In genomic region chr19:12782174-12782423, GRCh38 we compare ENCODE assay signal across 8 cellular contexts. TPM values are rescaled to one million over a fixed set of nuclear protein-coding genes. Genes with fewer than 3 reads are reported as not detected.
A peak's percentile ranks its signal among the peaks of the same experiment; 100 is the strongest.
DNase-seq lines count a peak whose midpoint lies in the region; ATAC-seq and TF ChIP-seq lines count a peak whose summit lies in the region.

No MANE protein-coding gene starts in this region.

- H4K12ac ChIP-seq in trophoblast cell (ENCODE audit: low read depth, low read length), result peak overlapping the region; percentile 25

- H4K8ac ChIP-seq in trophoblast cell (ENCODE audit: low read depth, low read length), result peak overlapping the region; percentile 91

- H2AK5ac ChIP-seq in trophoblast cell (ENCODE audit: low read length), result peak overlapping the region; percentile 44

- H3K18ac ChIP-seq in trophoblast cell (ENCODE audit: low read length), result peak overlapping the region; percentile 93

- H3K27ac ChIP-seq in OCI-LY1 (ENCODE audit: low read depth, low read length, poor library complexity, severe bottlenecking), result peak overlapping the region; percentile 47
- peak overlapping the region; percentile 100 for H3K27ac ChIP-seq in epithelial cell of prostate
- H3K27ac ChIP-seq in trophoblast cell (ENCODE audit: low read depth, low read length), result peak overlapping the region; percentile 96

- H3K4me3 ChIP-seq in GM12864 (ENCODE audit: low read depth, low read length) (peak overlapping the region; percentile 54), OCI-LY1 (ENCODE audit: low read depth, low read length, poor library complexity, severe bottlenecking) (peak overlapping the region; percentile 54), trophoblast cell (ENCODE audit: low read depth, low read length) (peak overlapping the region; percentile 70)

- peaks cover 62% of the 10 kb centered on the region for H3K79me1 ChIP-seq in trophoblast cell (ENCODE audit: low read length)

- H3K14ac ChIP-seq in trophoblast cell (ENCODE audit: low read length), result peak overlapping the region; percentile 91

- H3K79me2 ChIP-seq in OCI-LY1 (ENCODE audit: insufficient read depth, low read length) (no peaks in the 10 kb centered on the region), trophoblast cell (ENCODE audit: control insufficient read depth, insufficient read depth, low read length, poor library complexity) (peaks cover 13% of the 10 kb centered on the region)

- peak overlapping the region; percentile 100 for H4K91ac ChIP-seq in trophoblast cell (ENCODE audit: low read depth, low read length)

- peaks cover 73% of the 10 kb centered on the region for H3K4me1 ChIP-seq in OCI-LY1 (ENCODE audit: insufficient read depth, low read length, severe bottlenecking)
- peaks cover 50 to 59% of the 10 kb centered on the region in 2 experiments for H3K4me1 ChIP-seq in trophoblast cell (ENCODE audit: control insufficient read depth in 1 of 2, insufficient read depth in 2 of 2, low read length in 2 of 2)

- H3K23ac ChIP-seq in trophoblast cell (ENCODE audit: low read length), result no peak overlapping the region

- no peaks in the 10 kb centered on the region for H3K9me2 ChIP-seq in OCI-LY1 (ENCODE audit: low read depth, low read length)

- ATAC-seq in GM19023 (IDR thresholded peaks at IDR 0.05; ENCODE audit: unreplicated experiment), result no peak
- ATAC-seq in HG02885 (IDR thresholded peaks at IDR 0.05; ENCODE audit: poor library complexity, unreplicated experiment), result no peak
- no peak for ATAC-seq in GM19397 (IDR thresholded peaks at IDR 0.05; ENCODE audit: unreplicated experiment)

- H3F3A ChIP-seq in OCI-LY1 (ENCODE audit: insufficient read depth, low read length), result no peaks in the 10 kb centered on the region

- no peaks in the 10 kb centered on the region for H3K9me3 ChIP-seq in OCI-LY1 (ENCODE audit: low read length)
- H3K9me3 ChIP-seq in trophoblast cell (ENCODE audit: insufficient read depth, low read depth, low read length), result no peaks in the 10 kb centered on the region

- H2AFZ ChIP-seq in OCI-LY1 (ENCODE audit: low read length) (no peak overlapping the region), trophoblast cell (ENCODE audit: insufficient read depth, low read length, poor library complexity) (peak overlapping the region; percentile 64)

- H3K27me3 ChIP-seq in OCI-LY1 (ENCODE audit: insufficient read depth, low read length) (no peaks in the 10 kb centered on the region), trophoblast cell (ENCODE audit: insufficient read depth, low read length) (no peaks in the 10 kb centered on the region)

- H3K9ac ChIP-seq in OCI-LY1 (ENCODE audit: low read length) (peak overlapping the region; percentile 44; the same call in 1 of the 2 replicates), trophoblast cell (ENCODE audit: low read length) (no peak overlapping the region)

- no peaks in the 10 kb centered on the region for H4K20me1 ChIP-seq in OCI-LY1 (ENCODE audit: insufficient read depth, low read length)

- H2BK5ac ChIP-seq in trophoblast cell (ENCODE audit: low read depth, low read length, poor library complexity), result peak overlapping the region; percentile 90

- TF ChIP-seq CTCF in GM12864 (IDR thresholded peaks at IDR 0.05; ENCODE audit: low read depth, low read length, missing control alignments) (no peak), OCI-LY1 (IDR thresholded peaks at IDR 0.05; ENCODE audit: low read length) (no peak)

- peak overlapping the region; percentile 98 for H2BK120ac ChIP-seq in trophoblast cell (ENCODE audit: insufficient read depth, low read length, poor library complexity)

- no peak for DNase-seq in GM12864 (ENCODE audit: low read depth)
- DNase-seq in epithelial cell of prostate (ENCODE audit: low read depth, low spot score), result no peak
- DNase-seq in trophoblast cell, result no peak
- no peak for DNase-seq in HPDE6-E6E7 (ENCODE audit: extremely low spot score)

- H3K36me3 ChIP-seq in OCI-LY1 (ENCODE audit: insufficient read depth, low read length), result no peaks in the 10 kb centered on the region
- H3K36me3 ChIP-seq in trophoblast cell (ENCODE audit: control insufficient read depth in 1 of 2, insufficient read depth in 2 of 2, low read length in 2 of 2), result no peaks in the 10 kb centered on the region

- WGBS in trophoblast cell (ENCODE audit: extremely low coverage, insufficient coverage, insufficient read length), result no CpG with 5 or more reads among the region's 12 CpGs

- H3K4ac ChIP-seq in trophoblast cell (ENCODE audit: low read depth, low read length), result peak overlapping the region; percentile 56

- H3K4me2 ChIP-seq in OCI-LY1 (ENCODE audit: low read length), result peak overlapping the region; percentile 71
- H3K4me2 ChIP-seq in trophoblast cell (ENCODE audit: low read length), result peak overlapping the region; percentile 75

- peak overlapping the region; percentile 92 for H2BK12ac ChIP-seq in trophoblast cell (ENCODE audit: low read length)

RNA-seq across cellular contexts. Expression of gene HOOK2, which starts 6.7 kb away (rescaled TPM):
- polyA plus RNA-seq in trophoblast cell (2013), result 28.7 and 30.7 TPM in 2 replicates

RNA-seq across cellular contexts. Expression of gene JUNB, which starts 9.2 kb away (rescaled TPM):
- polyA plus RNA-seq in trophoblast cell (2013), result 81.3 and 87.5 TPM in 2 replicates

RNA-seq across cellular contexts. Expression of gene PRDX2, which starts 19.5 kb away (rescaled TPM):
- polyA plus RNA-seq in trophoblast cell (2013), result 187 and 189 TPM in 2 replicates

RNA-seq across cellular contexts. Expression of gene THSD8, which starts 19.8 kb away (rescaled TPM):
- polyA plus RNA-seq in trophoblast cell (2013), result 19.0 and 19.9 TPM in 2 replicates

RNA-seq across cellular contexts. Expression of gene RNASEH2A, which starts 24.3 kb away (rescaled TPM):
- polyA plus RNA-seq in trophoblast cell (2013), result 16.0 and 17.3 TPM in 2 replicates

Comparison
In these comparisons a context has a peak if more than half of its experiments do, and no peak if none do; other contexts are left out.
1. H3K27ac ChIP-seq: peak in every context shown above with its lines; median percentile 100 in epithelial cell of prostate; 96 in trophoblast cell; 47 in OCI-LY1.